7 cellular contexts compared by ENCODE assay signal in the genomic region with DNA sequence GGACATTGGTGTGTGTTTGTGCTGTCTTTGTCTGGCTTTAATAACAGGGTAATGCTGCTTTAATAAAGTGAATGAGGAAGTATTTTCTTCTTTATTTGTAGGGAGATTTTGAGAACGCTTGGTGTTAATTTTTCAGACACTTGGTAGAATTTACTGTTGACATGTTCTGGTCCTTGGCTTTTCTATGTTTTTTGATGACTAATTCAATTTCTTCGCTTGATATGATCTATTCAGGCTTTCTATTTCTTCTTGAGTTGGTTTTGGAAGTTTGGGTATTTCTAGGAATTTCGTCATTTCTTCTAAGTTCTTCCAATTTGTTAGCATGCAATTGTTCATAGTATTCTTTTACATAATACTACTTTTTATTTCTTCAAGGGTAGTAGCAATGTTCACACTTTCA.
"Had no signal": no experiment of that assay in that cellular context is flagged by ENCODE, and none has a peak within 500 bp of the region (broad histone marks: within the 10 kb centered on the region; RNA-seq: fewer than 3 reads in every experiment).

No MANE protein-coding gene starts in this region.

- FAIRE-seq: HTR-8/SVneo had no signal

- H3K27ac ChIP-seq: HL-60, KMS-11 had no signal

- H3K9ac ChIP-seq: KMS-11 had no signal

- H3K4me2 ChIP-seq: KMS-11 had no signal

- DNase-seq: Karpas-422, Kasumi-1, KBM-7, KG1 had no signal
